ENCODE assay signal across 18 cellular contexts in genomic region chr13:87344176-87344575, GRCh38.
DNase-seq lines count a peak whose midpoint lies in the region; ATAC-seq and TF ChIP-seq lines count a peak whose summit lies in the region.
"Had no signal": no experiment of that assay in that cellular context is flagged by ENCODE, and none has a peak within 500 bp of the region (broad histone marks: within the 10 kb centered on the region; RNA-seq: fewer than 3 reads in every experiment).

No MANE protein-coding gene starts in this region.

- no peak overlapping the region for H2BK120ac ChIP-seq in trophoblast cell (ENCODE audit: insufficient read depth, low read length, poor library complexity)

- no peak overlapping the region for H3K9ac ChIP-seq in trophoblast cell (ENCODE audit: low read length)

- no peak overlapping the region for H2BK12ac ChIP-seq in trophoblast cell (ENCODE audit: low read length)

- no peaks in the 10 kb centered on the region for H3K4me1 ChIP-seq in trophoblast cell (ENCODE audit: control insufficient read depth in 1 of 2, insufficient read depth in 2 of 2, low read length in 2 of 2)
- H3K4me1 ChIP-seq: Caco-2 had no signal

- H3K27ac ChIP-seq in RWPE1 (no peak overlapping the region), trophoblast cell (ENCODE audit: low read depth, low read length) (no peak overlapping the region)

- H3K36me3 ChIP-seq in H7 (replicated peaks; ENCODE audit: control insufficient read depth, insufficient read depth, low read length), result no peaks in the 10 kb centered on the region
- H3K36me3 ChIP-seq in trophoblast cell (ENCODE audit: control insufficient read depth in 1 of 2, insufficient read depth in 2 of 2, low read length in 2 of 2), result no peaks in the 10 kb centered on the region

- no peaks in the 10 kb centered on the region for H3K79me1 ChIP-seq in trophoblast cell (ENCODE audit: low read length)

- no peak overlapping the region for H3K4me3 Mint-ChIP-seq in activated T-helper 2 cell treated with anti-CD3 and anti-CD28 coated beads, Interferon-gamma antibody, Interleukin-2, Interleukin-4, amounts not matched to agents 10 μg/mL and 5 μg/mL and 100 μg/mL, durations not matched to agents 14 hours and 24 hours and 36 hours (ENCODE audit: low read depth)
- H3K4me3 Mint-ChIP-seq: HFFc6 had no signal

- H3K27me3 ChIP-seq in H7 (ENCODE audit: control insufficient read depth, insufficient read depth, low read length) (no peaks in the 10 kb centered on the region), trophoblast cell (ENCODE audit: insufficient read depth, low read length) (no peaks in the 10 kb centered on the region)

- H2AK5ac ChIP-seq in trophoblast cell (ENCODE audit: low read length), result no peak overlapping the region

- H3K23ac ChIP-seq in trophoblast cell (ENCODE audit: low read length), result no peak overlapping the region

- no peak overlapping the region for H4K8ac ChIP-seq in trophoblast cell (ENCODE audit: low read depth, low read length)

- H3K79me2 ChIP-seq in trophoblast cell (ENCODE audit: control insufficient read depth, insufficient read depth, low read length, poor library complexity), result no peaks in the 10 kb centered on the region

- CTCF ChIA-PET in RWPE1 (lab: Yijun Ruan, JAX), result no interaction called here

- H3K27me3 Mint-ChIP-seq in activated T-helper 2 cell treated with anti-CD3 and anti-CD28 coated beads, Interferon-gamma antibody, Interleukin-2, Interleukin-4, amounts not matched to agents 10 μg/mL and 5 μg/mL and 100 μg/mL, durations not matched to agents 14 hours and 24 hours and 36 hours (ENCODE audit: low read depth), result no peaks in the 10 kb centered on the region

- H3K4ac ChIP-seq in trophoblast cell (ENCODE audit: low read depth, low read length), result no peak overlapping the region

- intact Hi-C loops in activated T-helper 2 cell treated with anti-CD3 and anti-CD28 coated beads, Interferon-gamma antibody, Interleukin-2, Interleukin-4, amounts not matched to agents 10 μg/mL and 5 μg/mL and 100 μg/mL, durations not matched to agents 14 hours and 24 hours and 36 hours (cut with micrococcal nuclease), result no loop called here

- H3K4me1 Mint-ChIP-seq in activated T-helper 2 cell treated with anti-CD3 and anti-CD28 coated beads, Interferon-gamma antibody, Interleukin-2, Interleukin-4, amounts not matched to agents 10 μg/mL and 5 μg/mL and 100 μg/mL, durations not matched to agents 14 hours and 24 hours and 36 hours (ENCODE audit: low read depth), result no peaks in the 10 kb centered on the region

- H4K91ac ChIP-seq in trophoblast cell (ENCODE audit: low read depth, low read length), result peak overlapping the region; percentile 24

- no peaks in the 10 kb centered on the region for H3K36me3 Mint-ChIP-seq in activated T-helper 2 cell treated with anti-CD3 and anti-CD28 coated beads, Interferon-gamma antibody, Interleukin-2, Interleukin-4, amounts not matched to agents 10 μg/mL and 5 μg/mL and 100 μg/mL, durations not matched to agents 14 hours and 24 hours and 36 hours (ENCODE audit: low read depth)

- no peak for TF ChIP-seq CTCF in RWPE1 (conservative IDR thresholded peaks at IDR 0.05; ENCODE audit: low read depth)
- TF ChIP-seq CTCF in epithelial cell of esophagus (IDR thresholded peaks at IDR 0.05; ENCODE audit: insufficient read depth, low read depth, low read length, missing control alignments), result no peak

- no peaks in the 10 kb centered on the region for H3K9me3 ChIP-seq in trophoblast cell (ENCODE audit: insufficient read depth, low read depth, low read length)
- H3K9me3 ChIP-seq: Caco-2 had no signal

- peak; percentile 0 for DNase-seq in H7
- DNase-seq in RWPE1 (ENCODE audit: low spot score), result peak; percentile 20
- DNase-seq in epithelial cell of esophagus (ENCODE audit: low read depth), result peak; percentile 16
- DNase-seq in trophoblast cell, result no peak
- DNase-seq in activated T-helper 2 cell treated with anti-CD3 and anti-CD28 coated beads, Interferon-gamma antibody, Interleukin-2, Interleukin-4, amounts not matched to agents 10 μg/mL and 5 μg/mL and 100 μg/mL, durations not matched to agents 14 hours and 24 hours and 36 hours (ENCODE audit: low spot score), result no peak
- DNase-seq in NCI-H82 treated with DMSO at 0.1 percent for 48 hours (lab: John Stamatoyannopoulos, UW; ENCODE audit: unreplicated experiment), result no peak
- DNase-seq in stimulated activated CD4-positive, alpha-beta T cell treated with anti-CD3 and anti-CD28 coated beads, Interleukin-2, amount 100 ng/mL, for 24 hours, result no peak
- DNase-seq: Caco-2; HFFc6; KG1; NCI-H1048; NCI-H1694; NCI-H2107; NCI-H2227 treated with DMSO at 0.1 percent for 48 hours; NCI-H524 treated with DMSO at 0.1 percent for 48 hours; NK-92 treated with Interleukin-12 subunit alpha and Interleukin-12 subunit beta, amount 100 ng/mL, for 24 hours; OCI-M1 had no signal

- POLR2A ChIA-PET in RWPE1 (lab: Yijun Ruan, JAX; ENCODE audit: low non-redundant PET), result no interaction called here

- no CpG with 5 or more reads among the region's 2 CpGs for WGBS in trophoblast cell (ENCODE audit: extremely low coverage, insufficient coverage, insufficient read length)

- no peak overlapping the region for H3K27ac Mint-ChIP-seq in activated T-helper 2 cell treated with anti-CD3 and anti-CD28 coated beads, Interferon-gamma antibody, Interleukin-2, Interleukin-4, amounts not matched to agents 10 μg/mL and 5 μg/mL and 100 μg/mL, durations not matched to agents 14 hours and 24 hours and 36 hours
- H3K27ac Mint-ChIP-seq: HFFc6 had no signal

- H3K9me3 Mint-ChIP-seq in activated T-helper 2 cell treated with anti-CD3 and anti-CD28 coated beads, Interferon-gamma antibody, Interleukin-2, Interleukin-4, amounts not matched to agents 10 μg/mL and 5 μg/mL and 100 μg/mL, durations not matched to agents 14 hours and 24 hours and 36 hours, result peaks cover 23% of the 10 kb centered on the region

- no peak overlapping the region for H2AFZ ChIP-seq in trophoblast cell (ENCODE audit: insufficient read depth, low read length, poor library complexity)

- ATAC-seq in GM18502 (IDR thresholded peaks at IDR 0.05; ENCODE audit: poor library complexity, unreplicated experiment), result no peak

- H3K14ac ChIP-seq in trophoblast cell (ENCODE audit: low read length), result no peak overlapping the region

- no peak overlapping the region for H2BK5ac ChIP-seq in trophoblast cell (ENCODE audit: low read depth, low read length, poor library complexity)

- no peak overlapping the region for H3K18ac ChIP-seq in trophoblast cell (ENCODE audit: low read length)

- H3K4me3 ChIP-seq in H7 (ENCODE audit: insufficient read depth, low read depth, low read length), result no peak overlapping the region
- H3K4me3 ChIP-seq in epithelial cell of esophagus (ENCODE audit: low read length), result no peak overlapping the region
- H3K4me3 ChIP-seq in trophoblast cell (ENCODE audit: low read depth, low read length), result no peak overlapping the region

- H3K4me2 ChIP-seq in trophoblast cell (ENCODE audit: low read length), result no peak overlapping the region

- peak overlapping the region; percentile 54 for H4K12ac ChIP-seq in trophoblast cell (ENCODE audit: low read depth, low read length)

Comparison
In these comparisons a context has a peak if more than half of its experiments do, and no peak if none do; other contexts are left out.
1. DNase-seq: peak in H7 (single experiment), RWPE1 (single experiment) and epithelial cell of esophagus (single experiment); none in trophoblast cell (0 of 2), activated T-helper 2 cell treated with anti-CD3 and anti-CD28 coated beads, Interferon-gamma antibody, Interleukin-2, Interleukin-4, amounts not matched to agents 10 μg/mL and 5 μg/mL and 100 μg/mL, durations not matched to agents 14 hours and 24 hours and 36 hours (single experiment), NCI-H82 treated with DMSO at 0.1 percent for 48 hours (single experiment) and stimulated activated CD4-positive, alpha-beta T cell treated with anti-CD3 and anti-CD28 coated beads, Interleukin-2, amount 100 ng/mL, for 24 hours (0 of 2).